ENCODE assay signal across 36 cellular contexts in genomic region chr5:180777475-180777874, GRCh38. TPM values are rescaled to one million over a fixed set of nuclear protein-coding genes. Genes with fewer than 3 reads are reported as not detected.
DNase-seq lines count a peak whose midpoint lies in the region; TF ChIP-seq lines count a peak whose summit lies in the region.
"Had no signal": no experiment of that assay in that cellular context is flagged by ENCODE, and none has a peak within 500 bp of the region (broad histone marks: within the 10 kb centered on the region; RNA-seq: fewer than 3 reads in every experiment).

No MANE protein-coding gene starts in this region.

- intact Hi-C loops in activated CD4-positive, alpha-beta T cell treated with anti-CD3 and anti-CD28 coated beads, Interleukin-2, amount 10 ng/mL, durations not matched to agents 24 days and 14 days (cut with micrococcal nuclease) = no loop called here
- intact Hi-C loops in esophagus muscularis mucosa (cut with DNase I) = no loop called here

- POLR2A ChIA-PET in HEK293 (lab: Yijun Ruan, JAX) = no interaction called here

- no peaks in the 10 kb centered on the region for H3K36me3 Mint-ChIP-seq in activated CD4-positive, alpha-beta T cell treated with anti-CD3 and anti-CD28 coated beads, Interleukin-2, amount 10 ng/mL, durations not matched to agents 24 days and 14 days (ENCODE audit: low read depth)
- H3K36me3 Mint-ChIP-seq: CD4-positive, CD25-positive, alpha-beta regulatory T cell; CD8-positive, alpha-beta T cell had no signal

- no peaks in the 10 kb centered on the region for H3K36me3 ChIP-seq in HEK293 (ENCODE audit: control insufficient read depth in 2 of 2, insufficient read depth in 1 of 2, low read length in 2 of 2)
- peaks cover 0 to 3% (median 0%) of the 10 kb centered on the region in 4 donors for H3K36me3 ChIP-seq in esophagus muscularis mucosa
- H3K36me3 ChIP-seq: BE2C; BLaER1; BLaER1 treated with 17β-estradiol and CSF1 and Interleukin-3, amounts not matched to agents 10 nM and 100 nM had no signal

- H3K4me3 Mint-ChIP-seq in activated CD4-positive, alpha-beta T cell treated with anti-CD3 and anti-CD28 coated beads, Interleukin-2, amount 10 ng/mL, durations not matched to agents 24 days and 14 days = no peak overlapping the region
- H3K4me3 Mint-ChIP-seq: B cell; CD14-positive monocyte; CD4-positive, alpha-beta memory T cell; CD4-positive, alpha-beta T cell; CD4-positive, CD25-positive, alpha-beta regulatory T cell; CD8-positive, alpha-beta memory T cell; CD8-positive, alpha-beta T cell had no signal

- H3K9me3 ChIP-seq in HEK293 (ENCODE audit: control insufficient read depth, insufficient read depth, low read depth, low read length) = no peaks in the 10 kb centered on the region
- H3K9me3 ChIP-seq in esophagus muscularis mucosa = peaks cover 0 to 1% (median under 1%) of the 10 kb centered on the region in 4 donors
- H3K9me3 ChIP-seq: A549, BE2C, Caco-2 had no signal

- CTCF ChIA-PET in HEK293 (lab: Yijun Ruan, JAX) = no interaction called here

- TF ChIP-seq EP300 in esophagus muscularis mucosa (IDR thresholded peaks at IDR 0.05) = no peak

- H3K4me1 ChIP-seq in HEK293 (ENCODE audit: control insufficient read depth, insufficient read depth, low read length) (no peaks in the 10 kb centered on the region), esophagus muscularis mucosa (no peaks in the 10 kb centered on the region)
- H3K4me1 ChIP-seq: A549, BE2C, Caco-2 had no signal

- TF ChIP-seq CTCF in HEK293 (tag by site-specific recombination; IDR thresholded peaks at IDR 0.05) (no peak), esophagus muscularis mucosa (IDR thresholded peaks at IDR 0.05) (no peak)

- H3K27ac Mint-ChIP-seq in activated CD4-positive, alpha-beta T cell treated with anti-CD3 and anti-CD28 coated beads, Interleukin-2, amount 10 ng/mL, durations not matched to agents 24 days and 14 days = no peak overlapping the region
- H3K27ac Mint-ChIP-seq: B cell; CD14-positive monocyte; CD4-positive, alpha-beta memory T cell; CD4-positive, alpha-beta T cell; CD4-positive, CD25-positive, alpha-beta regulatory T cell; CD8-positive, alpha-beta T cell had no signal

- no peaks in the 10 kb centered on the region for H3K4me1 Mint-ChIP-seq in activated CD4-positive, alpha-beta T cell treated with anti-CD3 and anti-CD28 coated beads, Interleukin-2, amount 10 ng/mL, durations not matched to agents 24 days and 14 days
- H3K4me1 Mint-ChIP-seq: B cell, CD14-positive monocyte had no signal

- no peaks in the 10 kb centered on the region for H3K27me3 ChIP-seq in esophagus muscularis mucosa
- H3K27me3 ChIP-seq: BLaER1; BLaER1 treated with 17β-estradiol and CSF1 and Interleukin-3, amounts not matched to agents 10 nM and 100 nM had no signal

- no peak for TF ChIP-seq POLR2A in esophagus muscularis mucosa (IDR thresholded peaks at IDR 0.05; ENCODE audit: low read depth)

- WGBS in esophagus muscularis mucosa = 100% methylated on average over 1 of the region's 1 CpG

- no peaks in the 10 kb centered on the region for H3K9me3 Mint-ChIP-seq in activated CD4-positive, alpha-beta T cell treated with anti-CD3 and anti-CD28 coated beads, Interleukin-2, amount 10 ng/mL, durations not matched to agents 24 days and 14 days

- peaks cover 12% of the 10 kb centered on the region for H3K27me3 Mint-ChIP-seq in activated CD4-positive, alpha-beta T cell treated with anti-CD3 and anti-CD28 coated beads, Interleukin-2, amount 10 ng/mL, durations not matched to agents 24 days and 14 days

- H3K4me3 ChIP-seq in HEK293 (ENCODE audit: low read depth, low read length) (no peak overlapping the region), esophagus muscularis mucosa (no peak overlapping the region)
- H3K4me3 ChIP-seq: A549; BLaER1; BLaER1 treated with 17β-estradiol and CSF1 and Interleukin-3, amounts not matched to agents 10 nM and 100 nM had no signal

- H3K27ac ChIP-seq in HEK293 (ENCODE audit: extremely low read depth, low read depth, low read length) (no peak overlapping the region), esophagus muscularis mucosa (replicated peaks in 1 of 4) (no peak overlapping the region)
- H3K27ac ChIP-seq: 22Rv1; A549; BLaER1; BLaER1 treated with 17β-estradiol and CSF1 and Interleukin-3, amounts not matched to agents 10 nM and 100 nM; C4-2B had no signal

- peak; percentile 50 for DNase-seq in activated CD4-positive, alpha-beta T cell treated with anti-CD3 and anti-CD28 coated beads, Interleukin-2, amount 10 ng/mL, durations not matched to agents 24 days and 14 days
- DNase-seq in activated CD4-positive, alpha-beta T cell treated with anti-CD3 and anti-CD28 coated beads for 48 hours = no peak
- peak; percentile 68 for DNase-seq in esophagus muscularis mucosa (ENCODE audit: extremely low spot score)
- no peak for DNase-seq in putamen (ENCODE audit: low spot score)
- no peak for DNase-seq in RKO (ENCODE audit: low spot score)
- DNase-seq: 8988T; ACHN; AML-193; BE2C; C1 segment of cervical spinal cord; Caco-2; Calu3; CD4-positive, alpha-beta memory T cell; CD4-positive, alpha-beta T cell; CD4-positive, CD25-positive, alpha-beta regulatory T cell; CD8-positive, alpha-beta memory T cell; CD8-positive, alpha-beta T cell; COR-L47; DMS 273 treated with DMSO at 0.1 percent for 48 hours; DMS153; DMS53; DMS79; DMS79 treated with DMSO at 0.1 percent for 48 hours; DND-41; EL had no signal

TF ChIP-seq in HEK293, 187 proteins besides CTCF, POLR2A, EP300 and RAD21:
- no peak for TF ChIP-seq PATZ1 (tag by site-specific recombination; IDR thresholded peaks at IDR 0.05)
- TF ChIP-seq ZNF169 (tag by site-specific recombination; IDR thresholded peaks at IDR 0.05) = no peak
- TF ChIP-seq ZFHX2 (tag by site-specific recombination; conservative IDR thresholded peaks at IDR 0.05) = peak; percentile 60
- peak; percentile 93 for TF ChIP-seq EGR2 (tag by site-specific recombination; IDR thresholded peaks at IDR 0.05; ENCODE audit: low read depth)
- no peak for TF ChIP-seq SALL2 (tag by site-specific recombination; IDR thresholded peaks at IDR 0.05; ENCODE audit: borderline replicate concordance)
- TF ChIP-seq ZNF302 (tag by site-specific recombination; IDR thresholded peaks at IDR 0.05; ENCODE audit: low read depth) = no peak
- TF ChIP-seq ZNF391 (tag by site-specific recombination; IDR thresholded peaks at IDR 0.05; ENCODE audit: borderline replicate concordance, low read depth) = no peak

RNA-seq across cellular contexts. Expression of gene MGAT1, which starts 25.1 kb away (rescaled TPM):
- 119 and 122 TPM in 2 replicates for total RNA-seq in activated CD4-positive, alpha-beta T cell treated with anti-CD3 and anti-CD28 coated beads, Interleukin-2, amount 10 ng/mL, durations not matched to agents 24 days and 14 days
- total RNA-seq in esophagus muscularis mucosa = 100 to 1,000 TPM; 132 to 205 (median 190) TPM

RNA-seq across cellular contexts. Expression of gene OR2Y1, which starts 37.6 kb away (rescaled TPM):
- not detected in 2 replicates for total RNA-seq in activated CD4-positive, alpha-beta T cell treated with anti-CD3 and anti-CD28 coated beads, Interleukin-2, amount 10 ng/mL, durations not matched to agents 24 days and 14 days
- not detected for total RNA-seq in esophagus muscularis mucosa
- total RNA-seq: A172; A673; B cell; Caco-2; Calu3; CD4-positive, alpha-beta memory T cell; CD4-positive, alpha-beta T cell; CD4-positive, CD25-positive, alpha-beta regulatory T cell; CD8-positive, alpha-beta memory T cell; CD8-positive, alpha-beta T cell; Daoy had no signal

Comparison
In these comparisons a context has a peak if more than half of its experiments do, and no peak if none do; other contexts are left out.
1. DNase-seq: peak in activated CD4-positive, alpha-beta T cell treated with anti-CD3 and anti-CD28 coated beads, Interleukin-2, amount 10 ng/mL, durations not matched to agents 24 days and 14 days (single experiment) and esophagus muscularis mucosa (single experiment); none in activated CD4-positive, alpha-beta T cell treated with anti-CD3 and anti-CD28 coated beads for 48 hours (single experiment), putamen (single experiment) and RKO (single experiment).